11 cellular contexts compared by ENCODE assay signal in the genomic region with DNA sequence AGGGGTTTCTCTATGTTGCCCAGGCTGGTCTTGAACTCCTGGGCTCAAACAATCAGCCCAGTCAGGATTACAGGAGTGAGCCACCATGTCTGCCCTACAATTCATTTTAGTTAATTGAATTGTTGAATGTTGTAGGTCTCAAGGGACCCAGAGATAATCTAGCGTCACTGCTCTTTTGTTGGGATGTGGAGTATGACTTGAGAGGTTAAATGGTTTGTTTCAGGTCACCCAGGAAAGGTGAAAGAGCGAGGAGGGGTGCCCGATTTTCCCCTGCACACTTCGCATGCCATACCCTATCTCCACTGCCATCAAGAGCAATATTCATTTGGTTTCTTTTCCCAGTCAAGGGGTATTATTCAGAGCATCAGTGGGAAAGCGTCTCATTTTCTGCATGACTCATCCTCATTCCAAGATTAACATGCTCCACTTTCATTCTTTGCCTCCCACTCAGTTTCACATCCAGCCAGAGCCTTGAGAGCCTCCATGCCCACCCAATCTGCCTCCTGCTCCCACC. TPM values are rescaled to one million over a fixed set of nuclear protein-coding genes. Genes with fewer than 3 reads are reported as not detected.
DNase-seq lines count a peak whose midpoint lies in the region; ATAC-seq and TF ChIP-seq lines count a peak whose summit lies in the region.
"Had no signal": no experiment of that assay in that cellular context is flagged by ENCODE, and none has a peak within 500 bp of the region (broad histone marks: within the 10 kb centered on the region; RNA-seq: fewer than 3 reads in every experiment).

No MANE protein-coding gene starts in this region.

- no peaks in the 10 kb centered on the region for H3K36me3 Mint-ChIP-seq in natural killer cell

- POLR2A ChIA-PET in PC-9 (lab: Charles Lee; ENCODE audit: unreplicated experiment): interaction anchor here (0.7 kb wide), 1 partner anchor 12 kb away, joined by 4 read pairs; no protein-coding TSS in a partner anchor

- intact Hi-C loops in PC-9 (cut with micrococcal nuclease; ENCODE audit: unreplicated experiment): loop anchor here (1.0 kb wide), 1 partner anchor 11 kb away; no protein-coding TSS in a partner anchor
- intact Hi-C loops in vagina (cut with DNase I): no loop called here
- intact Hi-C loops in natural killer cell (cut with micrococcal nuclease): no loop called here
- intact Hi-C loops in left colon (cut with DNase I, micrococcal nuclease): no loop called here

- CTCF ChIA-PET in PC-9 (lab: Charles Lee): no interaction called here

- peak overlapping the region; percentile 60 for H3K27ac ChIP-seq in PC-9
- no peak overlapping the region for H3K27ac ChIP-seq in vagina
- H3K27ac ChIP-seq: HL-60 had no signal

- peaks cover 0 to 5% of the 10 kb centered on the region in 2 donors for H3K27me3 Mint-ChIP-seq in natural killer cell (ENCODE audit: low read depth in 2 of 2)

- H3K79me2 ChIP-seq in PC-9 (ENCODE audit: low read depth): no peaks in the 10 kb centered on the region

- H3K4me1 ChIP-seq in PC-9 (replicated peaks; ENCODE audit: insufficient read depth) (peaks cover 34% of the 10 kb centered on the region), vagina (peaks cover 10% of the 10 kb centered on the region)

- H3K9me2 ChIP-seq in PC-9 (ENCODE audit: insufficient read depth): no peaks in the 10 kb centered on the region

- H4K20me1 ChIP-seq in PC-9 (ENCODE audit: insufficient read depth): no peaks in the 10 kb centered on the region

- TF ChIP-seq POLR2A in vagina (IDR thresholded peaks at IDR 0.05): no peak

- no peak overlapping the region for H3K4me3 Mint-ChIP-seq in natural killer cell

- no peaks in the 10 kb centered on the region for H3K36me3 ChIP-seq in PC-9 (ENCODE audit: low read depth)
- no peaks in the 10 kb centered on the region for H3K36me3 ChIP-seq in vagina

- no TSS peak for BruUV-seq in PC-9 (replicated peaks; lab: Mats Ljungman, UMichigan)

- no peak overlapping the region for H3K27ac Mint-ChIP-seq in natural killer cell

- H3K27me3 ChIP-seq in PC-9 (ENCODE audit: insufficient read depth, low read depth): no peaks in the 10 kb centered on the region
- H3K27me3 ChIP-seq in vagina: no peaks in the 10 kb centered on the region

- no peak overlapping the region for H2AFZ ChIP-seq in PC-9

- no peaks in the 10 kb centered on the region for H3K9me3 Mint-ChIP-seq in natural killer cell

- H3K9me3 ChIP-seq in PC-9 (ENCODE audit: insufficient read depth, low read depth) (no peaks in the 10 kb centered on the region), vagina (no peaks in the 10 kb centered on the region)

- TF ChIP-seq CTCF in PC-9 (conservative IDR thresholded peaks at IDR 0.05) (no peak), vagina (IDR thresholded peaks at IDR 0.05) (no peak), natural killer cell (IDR thresholded peaks at IDR 0.05) (no peak)

- ATAC-seq in natural killer cell (no peak), left colon (no peak)

- DNase-seq in Daoy (ENCODE audit: low read depth): peak; percentile 91
- DNase-seq in PC-9: peak; percentile 31 to 54
- DNase-seq in dermis blood vessel endothelial cell: peak; percentile 51
- peak; percentile 77 for DNase-seq in non-pigmented ciliary epithelial cell (ENCODE audit: low read depth)
- no peak for DNase-seq in SK-N-DZ (ENCODE audit: low spot score)
- no peak for DNase-seq in vagina (ENCODE audit: extremely low spot score in 2 of 2)
- no peak for DNase-seq in natural killer cell
- no peak for DNase-seq in left colon
- DNase-seq: activated CD4-positive, alpha-beta T cell treated with anti-CD3 and anti-CD28 coated beads, Interleukin-2, amount 50 U/mL, for 48 hours; effector memory CD4-positive, alpha-beta T cell had no signal

- H3K4me3 ChIP-seq in PC-9 (no peak overlapping the region), vagina (no peak overlapping the region)

- H3K4me1 Mint-ChIP-seq in natural killer cell: peaks cover under 1 to 10% of the 10 kb centered on the region in 2 donors

- H3K4me2 ChIP-seq in PC-9: peak overlapping the region; percentile 57

- H3F3A ChIP-seq in PC-9 (ENCODE audit: insufficient read depth, low read depth): peaks cover 18% of the 10 kb centered on the region; the same call in 1 of the 2 replicates

RNA-seq across cellular contexts. Expression of a gene that starts 13.1 kb away (rescaled TPM):
- total RNA-seq in Daoy (2014; rRNA removed; shearing (Covaris generic)): 11.3 and 18.2 TPM in 2 replicates
- total RNA-seq in PC-9 (2021) (26.8 and 27.6 TPM in 2 replicates), dermis blood vessel endothelial cell (39.1 and 65.2 TPM in 2 replicates), vagina (19.2 TPM), natural killer cell (10 to 100 TPM in 2 of 3 donors, 1 to 10 TPM in 1; 8.4 to 16.0 (median 12.1) TPM), left colon (10 to 100 TPM; 16.6 to 33.1 TPM)
- 2.3 and 2.4 TPM in 2 replicates for polyA plus RNA-seq in SK-N-DZ (2014; cell fraction: cytosol; rRNA removed)
- polyA plus RNA-seq in SK-N-DZ (2014; cell fraction: nucleus; rRNA removed): 1.5 and 1.6 TPM in 2 replicates

Comparison
In these comparisons a context has a peak if more than half of its experiments do, and no peak if none do; other contexts are left out.
1. DNase-seq: peak in Daoy (single experiment), PC-9 (2 of 2), dermis blood vessel endothelial cell (single experiment) and non-pigmented ciliary epithelial cell (single experiment); none in SK-N-DZ (single experiment), vagina (0 of 2), natural killer cell (single experiment) and left colon (0 of 2).